Comparison of ENCODE assay signal across 33 cellular contexts in genomic region chr11:133096981-133097380, GRCh38.
"Had no signal": no experiment of that assay in that cellular context is flagged by ENCODE, and none has a peak within 500 bp of the region (broad histone marks: within the 10 kb centered on the region; RNA-seq: fewer than 3 reads in every experiment).

No MANE protein-coding gene starts in this region.

- DNase-seq: activated B cell treated with CpG ODN at 0.5 μM for 24 hours; activated CD4-positive, alpha-beta memory T cell treated with anti-CD3 and anti-CD28 coated beads for 36 hours; activated CD4-positive, alpha-beta T cell treated with anti-CD3 and anti-CD28 coated beads for 4 hours; activated CD4-positive, alpha-beta T cell treated with anti-CD3 and anti-CD28 coated beads, Interleukin-2, amount 10 ng/mL, durations not matched to agents 24 days and 14 days; activated CD4-positive, alpha-beta T cell treated with anti-CD3 and anti-CD28 coated beads, Interleukin-2, amount 50 U/mL, for 1 hour; activated CD4-positive, alpha-beta T cell treated with anti-CD3 and anti-CD28 coated beads, Interleukin-2, amount 50 U/mL, for 4 hours; activated CD4-positive, CD25-positive, alpha-beta regulatory T cell treated with anti-CD3 and anti-CD28 coated beads, Interleukin-2, amount 50 U/mL, for 72 hours; activated CD8-positive, alpha-beta memory T cell treated with anti-CD3 and anti-CD28 coated beads, Interleukin-2, amount 50 U/mL, for 4 hours; activated CD8-positive, alpha-beta T cell treated with anti-CD3 and anti-CD28 coated beads for 36 hours; activated effector memory CD4-positive, alpha-beta T cell treated with anti-CD3 and anti-CD28 coated beads, Interleukin-2, amount 50 U/mL, for 16 hours; activated gamma-delta T cell treated with Interleukin-2 at 50 U/mL for 16 hours; activated naive CD4-positive, alpha-beta T cell; activated naive CD4-positive, alpha-beta T cell treated with anti-CD3 and anti-CD28 coated beads for 36 hours; activated naive CD4-positive, alpha-beta T cell treated with anti-CD3 and anti-CD28 coated beads, Interleukin-2, amount 50 U/mL, for 16 hours; activated naive CD8-positive, alpha-beta T cell treated with anti-CD3 and anti-CD28 coated beads for 36 hours; activated T-cell treated with anti-CD3 and anti-CD28 coated beads for 4 hours; activated T-cell treated with anti-CD3 and anti-CD28 coated beads, Interleukin-2, amount 50 U/mL, for 1 hour; activated T-cell treated with anti-CD3 and anti-CD28 coated beads, Interleukin-2, amount 50 U/mL, for 4 hours; activated T-cell treated with anti-CD3 and anti-CD28 coated beads, Interleukin-2, amount 50 U/mL, for 72 hours; adrenal gland; amniotic stem cell; aorta; body of pancreas; brain microvascular endothelial cell; central memory CD4-positive, alpha-beta T cell; T-helper 2 cell; T-helper 9 cell had no signal

- H3K4me1 ChIP-seq: adrenal gland, body of pancreas, breast epithelium had no signal

- H3K9me3 ChIP-seq: adrenal gland, body of pancreas had no signal

- H3K27me3 ChIP-seq: adrenal gland, body of pancreas, brain microvascular endothelial cell, breast epithelium had no signal

- H3K4me3 ChIP-seq: adrenal gland, body of pancreas, breast epithelium had no signal

- FAIRE-seq: astrocyte, TTC549 had no signal

- H3K36me3 ChIP-seq: adrenal gland, brain microvascular endothelial cell, breast epithelium had no signal

- H3K27ac ChIP-seq: adrenal gland, body of pancreas, brain microvascular endothelial cell, breast epithelium, VCaP had no signal

- ATAC-seq: activated CD8-positive, alpha-beta T cell treated with anti-CD3 and anti-CD28 coated beads for 36 hours; activated naive CD4-positive, alpha-beta T cell treated with anti-CD3 and anti-CD28 coated beads, Interleukin-2, amount 50 U/mL, for 72 hours; activated T-cell treated with anti-CD3 and anti-CD28 coated beads, Interleukin-2, amount 50 U/mL, for 4 hours; activated T-cell treated with anti-CD3 and anti-CD28 coated beads, Interleukin-2, amount 50 U/mL, for 72 hours; activated T-helper 17 cell treated with anti-CD3 and anti-CD28 coated beads, Interleukin-2, amount 50 U/mL, for 72 hours; body of pancreas had no signal
